In the genomic region with DNA sequence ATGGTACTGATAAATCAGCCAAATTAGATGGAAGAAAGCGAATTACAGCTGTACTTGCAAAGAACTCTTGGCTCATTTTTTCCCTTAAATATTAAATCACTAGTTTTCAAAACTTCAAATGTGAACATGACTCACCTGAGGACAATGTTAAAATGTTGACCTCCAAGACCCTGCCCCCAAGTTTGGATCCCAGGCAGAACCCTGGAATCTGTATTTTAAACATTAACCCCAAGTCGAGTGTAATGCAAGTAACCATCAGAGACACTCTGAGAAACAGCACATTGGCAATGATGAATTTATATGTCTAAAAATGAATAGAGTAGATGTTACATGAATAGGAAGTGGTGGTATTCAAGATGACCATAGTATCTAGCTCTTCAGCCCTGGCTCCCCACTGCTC, we compare ENCODE assay signal across 27 cellular contexts. TPM values are rescaled to one million over a fixed set of nuclear protein-coding genes. Genes with fewer than 3 reads are reported as not detected.
DNase-seq lines count a peak whose midpoint lies in the region; ATAC-seq, FAIRE-seq and TF ChIP-seq lines count a peak whose summit lies in the region.
"Had no signal": no experiment of that assay in that cellular context is flagged by ENCODE, and none has a peak within 500 bp of the region (broad histone marks: within the 10 kb centered on the region; RNA-seq: fewer than 3 reads in every experiment).

No MANE protein-coding gene starts in this region.

- 33% methylated on average over 2 of the region's 2 CpGs for WGBS in K562 (ENCODE audit: insufficient coverage, low coverage, missing lambda C conversion rate)

- CTCF ChIA-PET in K562 (lab: Yijun Ruan, JAX; ENCODE audit: low intra/inter-chr PET ratio) (no interaction called here), WTC11 (lab: Charles Lee) (interaction anchor here (3.3 kb wide), 1 partner anchor 153 kb away, joined by 36 read pairs; no protein-coding TSS in a partner anchor)

- no peak overlapping the region for H3K27ac ChIP-seq in K562 (ENCODE audit: extremely low read depth, low read depth, low read length)
- no peak overlapping the region for H3K27ac ChIP-seq in osteoblast (ENCODE audit: low read depth, low read length)
- H3K27ac ChIP-seq: colonic mucosa, left lung, psoas muscle, SK-N-MC, stomach had no signal

- no peak for TF ChIP-seq RAD21 in K562 (CRISPR knock-in tag; conservative IDR thresholded peaks at IDR 0.05 in 1 of 2, IDR thresholded peaks at IDR 0.05 in 1 of 2)

- no peak for TF ChIP-seq EP300 in K562 (IDR thresholded peaks at IDR 0.05; ENCODE audit: low read length)

- H3K4me1 Mint-ChIP-seq in activated T-cell treated with anti-CD3 and anti-CD28 coated beads, Interleukin-2, amount 50 U/mL, for 72 hours (ENCODE audit: low read depth) = peaks cover 68% of the 10 kb centered on the region
- peaks cover 48% of the 10 kb centered on the region for H3K4me1 Mint-ChIP-seq in stimulated activated memory B cell treated with anti-CD40 and anti-IgM and Interleukin-4, amounts not matched to agents 10 μg/mL and 1 μg/mL and 100 μg/mL, for 72 hours
- H3K4me1 Mint-ChIP-seq in WTC11 = peaks cover 3% of the 10 kb centered on the region; the same call in 1 of the 2 replicates

- peaks cover 4% of the 10 kb centered on the region in 2 donors for H3K36me3 Mint-ChIP-seq in activated T-cell treated with anti-CD3 and anti-CD28 coated beads, Interleukin-2, amount 50 U/mL, for 72 hours (ENCODE audit: insufficient read depth in 2 of 2)
- H3K36me3 Mint-ChIP-seq in stimulated activated memory B cell treated with anti-CD40 and anti-IgM and Interleukin-4, amounts not matched to agents 10 μg/mL and 1 μg/mL and 100 μg/mL, for 72 hours = peaks cover 13% of the 10 kb centered on the region
- H3K36me3 Mint-ChIP-seq in WTC11 = no peaks in the 10 kb centered on the region
- H3K36me3 Mint-ChIP-seq: CD4-positive, CD25-positive, alpha-beta regulatory T cell had no signal

- in situ Hi-C loops in K562 (cut with MboI) = loop anchor here (25.0 kb wide), 2 partner anchors 711 to 836 kb away; a partner anchor contains a TSS

- TF ChIP-seq CTCF in K562 (IDR thresholded peaks at IDR 0.05 in 2 of 3, conservative IDR thresholded peaks at IDR 0.05 in 1 of 3; ENCODE audit: insufficient read depth in 2 of 3, low read depth in 1 of 3, low read length in 3 of 3) (no peak), WTC11 (IDR thresholded peaks at IDR 0.05) (no peak), osteoblast (IDR thresholded peaks at IDR 0.05; ENCODE audit: extremely low read depth, low read depth, low read length) (no peak)

- peak overlapping the region; percentile 98 for H3K27ac Mint-ChIP-seq in activated T-cell treated with anti-CD3 and anti-CD28 coated beads, Interleukin-2, amount 50 U/mL, for 72 hours
- peak overlapping the region; percentile 41 for H3K27ac Mint-ChIP-seq in stimulated activated memory B cell treated with anti-CD40 and anti-IgM and Interleukin-4, amounts not matched to agents 10 μg/mL and 1 μg/mL and 100 μg/mL, for 72 hours
- H3K27ac Mint-ChIP-seq in WTC11 = no peak overlapping the region
- H3K27ac Mint-ChIP-seq: endodermal cell, H9 had no signal

- no peak for FAIRE-seq in K562 (lab: Jason Lieb, UNC)
- FAIRE-seq: HTR-8/SVneo had no signal

- H3K4me3 ChIP-seq in K562 = no peak overlapping the region
- no peak overlapping the region for H3K4me3 ChIP-seq in osteoblast (ENCODE audit: insufficient read depth, low read length)
- H3K4me3 ChIP-seq: colonic mucosa, left lung, psoas muscle, SK-N-MC, skin epidermis, stomach had no signal

- H3K27me3 ChIP-seq in K562 (ENCODE audit: control insufficient read depth in 2 of 2, insufficient read depth in 2 of 2, low read length in 2 of 2) (no peaks in the 10 kb centered on the region), osteoblast (ENCODE audit: insufficient read depth, low read length) (no peaks in the 10 kb centered on the region)
- H3K27me3 ChIP-seq: colonic mucosa, left lung, stomach had no signal

- BruUV-seq in K562 (replicated peaks; lab: Mats Ljungman, UMichigan) = no TSS peak

- H3K36me3 ChIP-seq in K562 (ENCODE audit: control insufficient read depth, insufficient read depth, low read length) (no peaks in the 10 kb centered on the region), osteoblast (ENCODE audit: insufficient read depth, low read length) (no peaks in the 10 kb centered on the region)
- H3K36me3 ChIP-seq: colonic mucosa, left lung, stomach had no signal

- ATAC-seq in activated T-cell treated with anti-CD3 and anti-CD28 coated beads, Interleukin-2, amount 50 U/mL, for 72 hours (replicated peaks in 1 of 2) = no peak
- ATAC-seq in K562 (no peak), WTC11 (no peak), HG03439 (IDR thresholded peaks at IDR 0.05; ENCODE audit: unreplicated experiment) (no peak)
- ATAC-seq in stimulated activated memory B cell treated with anti-CD40 and anti-IgM and Interleukin-4, amounts not matched to agents 10 μg/mL and 1 μg/mL and 100 μg/mL, for 72 hours = no peak
- ATAC-seq: left lung, psoas muscle had no signal

- H4K20me1 ChIP-seq in K562 (replicated peaks; ENCODE audit: control insufficient read depth, insufficient read depth, low read length) (no peaks in the 10 kb centered on the region), osteoblast (ENCODE audit: insufficient read depth, low read length) (no peaks in the 10 kb centered on the region)

- no peak for DNase-seq in activated T-cell treated with anti-CD3 and anti-CD28 coated beads, Interleukin-2, amount 50 U/mL, for 72 hours
- DNase-seq in activated T-cell treated with anti-CD3 and anti-CD28 coated beads, Interleukin-2, amount 50 U/mL, for 48 hours = no peak
- DNase-seq in RKO (ENCODE audit: low spot score) (peak; percentile 79), K562 (ENCODE audit: extremely low read depth in 1 of 4, low spot score in 3 of 4) (no peak), WTC11 (ENCODE audit: low spot score) (no peak), osteoblast (ENCODE audit: insufficient read length, low spot score, missing footprints) (no peak)
- DNase-seq: activated CD4-positive, CD25-positive, alpha-beta regulatory T cell treated with anti-CD3 and anti-CD28 coated beads, Interleukin-2, amount 50 U/mL, for 72 hours; CD4-positive, CD25-positive, alpha-beta regulatory T cell; colonic mucosa; DMS79; endodermal cell; H9; head of caudate nucleus; Kasumi-1; left lung; midbrain; NCI-H1092; NCI-H1930; NCI-H345; psoas muscle; stomach had no signal

- H3K9me3 Mint-ChIP-seq in activated T-cell treated with anti-CD3 and anti-CD28 coated beads, Interleukin-2, amount 50 U/mL, for 72 hours = peaks cover 0 to 3% of the 10 kb centered on the region in 2 donors
- no peaks in the 10 kb centered on the region for H3K9me3 Mint-ChIP-seq in stimulated activated memory B cell treated with anti-CD40 and anti-IgM and Interleukin-4, amounts not matched to agents 10 μg/mL and 1 μg/mL and 100 μg/mL, for 72 hours
- peaks cover 4% of the 10 kb centered on the region; the same call in 1 of the 2 replicates for H3K9me3 Mint-ChIP-seq in WTC11
- H3K9me3 Mint-ChIP-seq: endodermal cell, neural crest cell had no signal

- H3K4me3 Mint-ChIP-seq in activated T-cell treated with anti-CD3 and anti-CD28 coated beads, Interleukin-2, amount 50 U/mL, for 72 hours = peak overlapping the region; percentile 11 to 87
- H3K4me3 Mint-ChIP-seq in stimulated activated memory B cell treated with anti-CD40 and anti-IgM and Interleukin-4, amounts not matched to agents 10 μg/mL and 1 μg/mL and 100 μg/mL, for 72 hours = no peak overlapping the region
- H3K4me3 Mint-ChIP-seq in WTC11 = no peak overlapping the region
- H3K4me3 Mint-ChIP-seq: endodermal cell, H9, neural crest cell had no signal

- H3K4me2 ChIP-seq in K562 (ENCODE audit: insufficient read depth, low read length) = no peak overlapping the region
- H3K4me2 ChIP-seq in osteoblast (ENCODE audit: insufficient read depth, low read length) = no peak overlapping the region

- H3K9me1 ChIP-seq in K562 (ENCODE audit: control insufficient read depth, insufficient read depth, low read length) = no peaks in the 10 kb centered on the region

- no peaks in the 10 kb centered on the region for H3K27me3 Mint-ChIP-seq in activated T-cell treated with anti-CD3 and anti-CD28 coated beads, Interleukin-2, amount 50 U/mL, for 72 hours (ENCODE audit: low read depth)
- no peaks in the 10 kb centered on the region for H3K27me3 Mint-ChIP-seq in stimulated activated memory B cell treated with anti-CD40 and anti-IgM and Interleukin-4, amounts not matched to agents 10 μg/mL and 1 μg/mL and 100 μg/mL, for 72 hours
- H3K27me3 Mint-ChIP-seq in WTC11 (ENCODE audit: low read depth) = peaks cover 9% of the 10 kb centered on the region; the same call in 1 of the 2 replicates
- H3K27me3 Mint-ChIP-seq: CD4-positive, CD25-positive, alpha-beta regulatory T cell had no signal

- no peak for TF ChIP-seq POLR2A in K562 (conservative IDR thresholded peaks at IDR 0.05)

- H3K9ac ChIP-seq in K562 (ENCODE audit: insufficient read depth in 1 of 2, low read depth in 2 of 2, low read length in 2 of 2) = no peak overlapping the region

- H3K4me1 ChIP-seq in K562 (replicated peaks in 1 of 2; ENCODE audit: control insufficient read depth in 2 of 2, insufficient read depth in 2 of 2, low read length in 2 of 2) (peaks cover 2 to 4% of the 10 kb centered on the region in 2 experiments; a peak in 2 of 5 replicates), osteoblast (ENCODE audit: insufficient read depth, low read length) (peaks cover 25% of the 10 kb centered on the region)
- H3K4me1 ChIP-seq: colonic mucosa had no signal

- H3K9me3 ChIP-seq in K562 (replicated peaks; ENCODE audit: control insufficient read depth, insufficient read depth, low read depth, low read length) (no peaks in the 10 kb centered on the region), osteoblast (ENCODE audit: low read depth, low read length) (no peaks in the 10 kb centered on the region)
- H3K9me3 ChIP-seq: colonic mucosa, left lung, psoas muscle, stomach had no signal

- H2AFZ ChIP-seq in K562 (ENCODE audit: low read depth, low read length) (no peak overlapping the region), osteoblast (ENCODE audit: low read length) (no peak overlapping the region)

- POLR2A ChIA-PET in K562 (lab: Yijun Ruan, JAX) = no interaction called here
- POLR2A ChIA-PET in WTC11 (lab: Charles Lee) = no interaction called here

- H3K79me2 ChIP-seq in K562 (ENCODE audit: control insufficient read depth, insufficient read depth, low read length) (no peaks in the 10 kb centered on the region), osteoblast (ENCODE audit: insufficient read depth, low read length) (peaks cover 19% of the 10 kb centered on the region)

- intact Hi-C loops in K562 (cut with micrococcal nuclease) = no loop called here

RNA-seq across cellular contexts. Expression of a gene that starts 2.3 kb away (rescaled TPM):
- total RNA-seq in activated T-cell treated with anti-CD3 and anti-CD28 coated beads, Interleukin-2, amount 50 U/mL, for 72 hours = 10 to 100 TPM; 16.4 to 36.3 TPM
- not detected in 2 replicates for total RNA-seq in K562 (2011; cell fraction: chromatin; rRNA removed; ENCODE audit: low replicate concordance)
- not detected in 2 replicates for total RNA-seq in K562 (2011; cell fraction: nucleolus; rRNA removed)
- total RNA-seq in K562 (2011; cell fraction: nucleoplasm; rRNA removed) = not detected in 2 replicates
- total RNA-seq in K562 (2014; rRNA removed) = 0.20 and 0.27 TPM in 2 replicates
- 0.47 TPM in 1 of 2 replicates, not detected in the other for total RNA-seq in K562 (2014; rRNA removed; fragmentation: Illumina TruSeq; extraction: Trizol)
- 0.26 and 0.51 TPM in 2 replicates for total RNA-seq in K562 (2015; rRNA removed; fragmentation: Illumina TruSeq; extraction: Trizol)
- 0.18 and 0.24 TPM in 2 replicates for total RNA-seq in K562 (2021)
- polyA plus RNA-seq in K562 (2011; rRNA removed) = 0.18 TPM in 1 of 2 replicates, not detected in the other
- not detected in 2 replicates for polyA plus RNA-seq in K562 (2011; cell fraction: cytosol; rRNA removed)
- 0.07 and 0.34 TPM in 2 replicates for polyA plus RNA-seq in K562 (2011; cell fraction: nucleus; rRNA removed)
- 0.09 and 0.18 TPM in 2 replicates for polyA plus RNA-seq in K562 (2012)
- 0.07 and 0.33 TPM in 2 replicates for polyA plus RNA-seq in K562 (2014; fragmentation: Illumina TruSeq; extraction: Trizol)
- under 1 TPM in 1 of 2 experiments, not detected in 1; 0.32 TPM for polyA plus RNA-seq in K562 (2014; fragmentation: Nextera tagmentation; extraction: Ambion mirVana)
- polyA plus RNA-seq in K562 (2014; rRNA removed) = 0.34 TPM in 1 of 2 replicates, not detected in the other
- not detected in 2 replicates for polyA minus RNA-seq in K562 (2011; rRNA and poly(A)+ RNA removed)
- polyA minus RNA-seq in K562 (2011; cell fraction: cytosol; rRNA and poly(A)+ RNA removed) = not detected in 2 replicates
- not detected in 2 replicates for polyA minus RNA-seq in K562 (2011; cell fraction: nucleus; rRNA and poly(A)+ RNA removed)
- total RNA-seq in WTC11 (2021) = 0.05 to 0.42 TPM (median 0.21 TPM) in 3 replicates
- 0.72 and 1.5 TPM in 2 replicates for total RNA-seq in osteoblast
- total RNA-seq: H9, neural crest cell had no signal

RNA-seq across cellular contexts. Expression of a gene that starts 10.3 kb away (rescaled TPM):
- total RNA-seq in activated T-cell treated with anti-CD3 and anti-CD28 coated beads, Interleukin-2, amount 50 U/mL, for 72 hours = 10 to 100 TPM; 48.6 to 49.9 TPM
- total RNA-seq in K562 (2011; cell fraction: chromatin; rRNA removed; ENCODE audit: low replicate concordance) = 0.35 and 0.83 TPM in 2 replicates
- 1.3 and 1.5 TPM in 2 replicates for total RNA-seq in K562 (2011; cell fraction: nucleolus; rRNA removed)
- 1.4 and 1.9 TPM in 2 replicates for total RNA-seq in K562 (2011; cell fraction: nucleoplasm; rRNA removed)
- 4.5 and 4.7 TPM in 2 replicates for total RNA-seq in K562 (2014; rRNA removed)
- 9.3 and 11.3 TPM in 2 replicates for total RNA-seq in K562 (2014; rRNA removed; fragmentation: Illumina TruSeq; extraction: Trizol)
- 6.9 and 10.0 TPM in 2 replicates for total RNA-seq in K562 (2015; rRNA removed; fragmentation: Illumina TruSeq; extraction: Trizol)
- total RNA-seq in K562 (2021) = 6.5 and 10.4 TPM in 2 replicates
- polyA plus RNA-seq in K562 (2011; rRNA removed) = 4.7 and 5.2 TPM in 2 replicates
- polyA plus RNA-seq in K562 (2011; cell fraction: cytosol; rRNA removed) = 0.48 and 2.0 TPM in 2 replicates
- 0.90 and 1.2 TPM in 2 replicates for polyA plus RNA-seq in K562 (2011; cell fraction: nucleus; rRNA removed)
- 7.5 and 12.7 TPM in 2 replicates for polyA plus RNA-seq in K562 (2012)
- polyA plus RNA-seq in K562 (2014; fragmentation: Illumina TruSeq; extraction: Trizol) = 5.9 and 6.0 TPM in 2 replicates
- polyA plus RNA-seq in K562 (2014; fragmentation: Nextera tagmentation; extraction: Ambion mirVana) = 10 to 100 TPM; 11.2 to 13.8 TPM
- 6.0 and 6.6 TPM in 2 replicates for polyA plus RNA-seq in K562 (2014; rRNA removed)
- 1.5 and 2.8 TPM in 2 replicates for polyA minus RNA-seq in K562 (2011; rRNA and poly(A)+ RNA removed)
- 2.3 TPM in 1 of 2 replicates, not detected in the other for polyA minus RNA-seq in K562 (2011; cell fraction: cytosol; rRNA and poly(A)+ RNA removed)
- polyA minus RNA-seq in K562 (2011; cell fraction: nucleus; rRNA and poly(A)+ RNA removed) = 1.3 and 2.1 TPM in 2 replicates
- total RNA-seq in WTC11 (2021) = 19.2 to 26.3 TPM (median 25.0 TPM) in 3 replicates
- total RNA-seq in osteoblast = 15.6 and 18.3 TPM in 2 replicates

Comparison
In these comparisons a context has a peak if more than half of its experiments do, and no peak if none do; other contexts are left out.
1. H3K4me3 Mint-ChIP-seq: peak in activated T-cell treated with anti-CD3 and anti-CD28 coated beads, Interleukin-2, amount 50 U/mL, for 72 hours (2 of 2); none in stimulated activated memory B cell treated with anti-CD40 and anti-IgM and Interleukin-4, amounts not matched to agents 10 μg/mL and 1 μg/mL and 100 μg/mL, for 72 hours (single experiment) and WTC11 (single experiment).